13 cellular contexts compared by ENCODE assay signal in genomic region chr6:21371676-21372161, GRCh38.
DNase-seq lines count a peak whose midpoint lies in the region; ATAC-seq and TF ChIP-seq lines count a peak whose summit lies in the region.
"Had no signal": no experiment of that assay in that cellular context is flagged by ENCODE, and none has a peak within 500 bp of the region (broad histone marks: within the 10 kb centered on the region; RNA-seq: fewer than 3 reads in every experiment).

No MANE protein-coding gene starts in this region.

- H3K4me1 Mint-ChIP-seq in WTC11: peaks cover 52% of the 10 kb centered on the region
- H3K4me1 Mint-ChIP-seq in activated T-helper 1 cell treated with anti-CD3 and anti-CD28 coated beads, Interleukin-12 subunit alpha, Interleukin-12 subunit beta, Interleukin-2, Interleukin-4 antibody, amounts not matched to agents 30 ng/mL and 10 ng/mL and 1 ng/mL, durations not matched to agents 14 hours and 24 hours and 36 hours (ENCODE audit: low read depth): no peaks in the 10 kb centered on the region

- BruUV-seq in PC-9 (replicated peaks; lab: Mats Ljungman, UMichigan): no TSS peak

- H4K20me1 ChIP-seq in PC-9 (ENCODE audit: insufficient read depth): no peaks in the 10 kb centered on the region

- DNase-seq in BJ (ENCODE audit: low read depth) (peak; percentile 78), PC-9 (no peak), fibroblast of the conjunctiva (ENCODE audit: low read depth) (peak; percentile 38), omental fat pad (ENCODE audit: low spot score) (no peak), WTC11 (ENCODE audit: low spot score) (no peak), SK-N-DZ (ENCODE audit: low spot score) (no peak), HK-2 (ENCODE audit: unreplicated experiment) (no peak)
- no peak for DNase-seq in activated T-helper 1 cell treated with anti-CD3 and anti-CD28 coated beads, Interleukin-12 subunit alpha, Interleukin-12 subunit beta, Interleukin-2, Interleukin-4 antibody, amounts not matched to agents 30 ng/mL and 10 ng/mL and 1 ng/mL, durations not matched to agents 14 hours and 24 hours and 36 hours (ENCODE audit: low spot score)
- DNase-seq: activated B cell treated with CpG ODN at 0.5 μM for 24 hours, activated gamma-delta T cell, BE2C, NCI-H1694 had no signal

- no peaks in the 10 kb centered on the region; the same call in 1 of the 2 replicates for H3F3A ChIP-seq in PC-9 (ENCODE audit: insufficient read depth, low read depth)

- intact Hi-C loops in PC-9 (cut with micrococcal nuclease; ENCODE audit: unreplicated experiment): no loop called here
- intact Hi-C loops in activated T-helper 1 cell treated with anti-CD3 and anti-CD28 coated beads, Interleukin-12 subunit alpha, Interleukin-12 subunit beta, Interleukin-2, Interleukin-4 antibody, amounts not matched to agents 30 ng/mL and 10 ng/mL and 1 ng/mL, durations not matched to agents 14 hours and 24 hours and 36 hours (cut with micrococcal nuclease): no loop called here

- H3K4me3 ChIP-seq in BJ (ENCODE audit: low read depth, low read length) (no peak overlapping the region), PC-9 (no peak overlapping the region)

- H3K27ac Mint-ChIP-seq in WTC11: no peak overlapping the region
- no peak overlapping the region for H3K27ac Mint-ChIP-seq in activated T-helper 1 cell treated with anti-CD3 and anti-CD28 coated beads, Interleukin-12 subunit alpha, Interleukin-12 subunit beta, Interleukin-2, Interleukin-4 antibody, amounts not matched to agents 30 ng/mL and 10 ng/mL and 1 ng/mL, durations not matched to agents 14 hours and 24 hours and 36 hours
- H3K27ac Mint-ChIP-seq: activated B cell treated with CpG ODN at 0.5 μM for 24 hours had no signal

- H3K9me3 Mint-ChIP-seq in WTC11: peaks cover 9% of the 10 kb centered on the region
- H3K9me3 Mint-ChIP-seq in activated T-helper 1 cell treated with anti-CD3 and anti-CD28 coated beads, Interleukin-12 subunit alpha, Interleukin-12 subunit beta, Interleukin-2, Interleukin-4 antibody, amounts not matched to agents 30 ng/mL and 10 ng/mL and 1 ng/mL, durations not matched to agents 14 hours and 24 hours and 36 hours: no peaks in the 10 kb centered on the region
- H3K9me3 Mint-ChIP-seq: activated B cell treated with CpG ODN at 0.5 μM for 24 hours had no signal

- CTCF ChIA-PET in BJ (lab: Yijun Ruan, JAX) (no interaction called here), PC-9 (lab: Charles Lee) (no interaction called here), WTC11 (lab: Charles Lee) (no interaction called here)

- peaks cover 3% of the 10 kb centered on the region; the same call in 1 of the 2 replicates for H3K27me3 Mint-ChIP-seq in WTC11 (ENCODE audit: low read depth)
- H3K27me3 Mint-ChIP-seq in activated T-helper 1 cell treated with anti-CD3 and anti-CD28 coated beads, Interleukin-12 subunit alpha, Interleukin-12 subunit beta, Interleukin-2, Interleukin-4 antibody, amounts not matched to agents 30 ng/mL and 10 ng/mL and 1 ng/mL, durations not matched to agents 14 hours and 24 hours and 36 hours (ENCODE audit: insufficient read depth): peaks cover 4% of the 10 kb centered on the region
- H3K27me3 Mint-ChIP-seq: activated B cell treated with CpG ODN at 0.5 μM for 24 hours had no signal

- H3K27ac ChIP-seq in PC-9: no peak overlapping the region

- POLR2A ChIA-PET in BJ (lab: Charles Lee): interaction anchor here (0.7 kb wide), 1 partner anchor 1191 kb away, joined by 3 read pairs; no protein-coding TSS in a partner anchor
- POLR2A ChIA-PET in PC-9 (lab: Charles Lee; ENCODE audit: unreplicated experiment): no interaction called here
- POLR2A ChIA-PET in WTC11 (lab: Charles Lee): no interaction called here

- no peaks in the 10 kb centered on the region for H3K9me3 ChIP-seq in PC-9 (ENCODE audit: insufficient read depth, low read depth)
- H3K9me3 ChIP-seq: BE2C had no signal

- H3K4me2 ChIP-seq in PC-9: 0 out of 2 replicates have a peak overlapping the region, but pooled peaks have one; percentile 4

- no peak for TF ChIP-seq CTCF in BJ (IDR thresholded peaks at IDR 0.05; ENCODE audit: insufficient read depth, low read depth, low read length)
- no peak for TF ChIP-seq CTCF in PC-9 (conservative IDR thresholded peaks at IDR 0.05)
- TF ChIP-seq CTCF in omental fat pad (IDR thresholded peaks at IDR 0.05): no peak
- no peak for TF ChIP-seq CTCF in WTC11 (IDR thresholded peaks at IDR 0.05)

- no peaks in the 10 kb centered on the region for H3K79me2 ChIP-seq in PC-9 (ENCODE audit: low read depth)

- H3K36me3 Mint-ChIP-seq in WTC11: peaks cover 9% of the 10 kb centered on the region
- no peaks in the 10 kb centered on the region for H3K36me3 Mint-ChIP-seq in activated T-helper 1 cell treated with anti-CD3 and anti-CD28 coated beads, Interleukin-12 subunit alpha, Interleukin-12 subunit beta, Interleukin-2, Interleukin-4 antibody, amounts not matched to agents 30 ng/mL and 10 ng/mL and 1 ng/mL, durations not matched to agents 14 hours and 24 hours and 36 hours (ENCODE audit: low read depth)

- no peak overlapping the region for H2AFZ ChIP-seq in PC-9

- peaks cover 8% of the 10 kb centered on the region for H3K4me1 ChIP-seq in PC-9 (replicated peaks; ENCODE audit: insufficient read depth)

- no peaks in the 10 kb centered on the region for H3K27me3 ChIP-seq in BJ (ENCODE audit: control insufficient read depth, insufficient read depth, low read length)
- H3K27me3 ChIP-seq in PC-9 (ENCODE audit: insufficient read depth, low read depth): no peaks in the 10 kb centered on the region
- H3K27me3 ChIP-seq: BE2C had no signal

- H3K9me2 ChIP-seq in PC-9 (ENCODE audit: insufficient read depth): no peaks in the 10 kb centered on the region

- ATAC-seq in omental fat pad (ENCODE audit: low FRiP score): peak; percentile 60
- ATAC-seq in WTC11: no peak
- ATAC-seq: Panc1 had no signal

- H3K36me3 ChIP-seq in BJ (ENCODE audit: control insufficient read depth, insufficient read depth, low read length): no peaks in the 10 kb centered on the region
- no peaks in the 10 kb centered on the region for H3K36me3 ChIP-seq in PC-9 (ENCODE audit: low read depth)
- H3K36me3 ChIP-seq: BE2C had no signal

- no peak overlapping the region for H3K4me3 Mint-ChIP-seq in WTC11
- H3K4me3 Mint-ChIP-seq in activated T-helper 1 cell treated with anti-CD3 and anti-CD28 coated beads, Interleukin-12 subunit alpha, Interleukin-12 subunit beta, Interleukin-2, Interleukin-4 antibody, amounts not matched to agents 30 ng/mL and 10 ng/mL and 1 ng/mL, durations not matched to agents 14 hours and 24 hours and 36 hours: no peak overlapping the region
- H3K4me3 Mint-ChIP-seq: activated B cell treated with CpG ODN at 0.5 μM for 24 hours had no signal

TF ChIP-seq in WTC11, 78 proteins besides CTCF, POLR2A, EP300 and RAD21:
- TF ChIP-seq PRRX2 (CRISPR knock-in tag; IDR thresholded peaks at IDR 0.05): no peak
- TF ChIP-seq ZMAT4 (CRISPR knock-in tag; IDR thresholded peaks at IDR 0.05): no peak
- TF ChIP-seq ATF2 (CRISPR knock-in tag; IDR thresholded peaks at IDR 0.05; ENCODE audit: borderline replicate concordance, low read depth): no peak
- TF ChIP-seq ZBTB21 (CRISPR knock-in tag; IDR thresholded peaks at IDR 0.05; ENCODE audit: borderline replicate concordance): no peak
- TF ChIP-seq ZNF423 (CRISPR knock-in tag; IDR thresholded peaks at IDR 0.05): no peak
- no peak for TF ChIP-seq RELA (CRISPR knock-in tag; IDR thresholded peaks at IDR 0.05; ENCODE audit: borderline replicate concordance)
- TF ChIP-seq STAT6 (CRISPR knock-in tag; conservative IDR thresholded peaks at IDR 0.05; ENCODE audit: low read depth): no peak
- TF ChIP-seq GABPB1 (CRISPR knock-in tag; IDR thresholded peaks at IDR 0.05): no peak
- no peak for TF ChIP-seq MXD4 (CRISPR knock-in tag; IDR thresholded peaks at IDR 0.05; ENCODE audit: borderline replicate concordance)

Comparison
In these comparisons a context has a peak if more than half of its experiments do, and no peak if none do; other contexts are left out.
1. DNase-seq: peak in BJ (single experiment) and fibroblast of the conjunctiva (single experiment); none in PC-9 (0 of 2), omental fat pad (single experiment), WTC11 (single experiment), SK-N-DZ (single experiment), HK-2 (single experiment) and activated T-helper 1 cell treated with anti-CD3 and anti-CD28 coated beads, Interleukin-12 subunit alpha, Interleukin-12 subunit beta, Interleukin-2, Interleukin-4 antibody, amounts not matched to agents 30 ng/mL and 10 ng/mL and 1 ng/mL, durations not matched to agents 14 hours and 24 hours and 36 hours (single experiment).